In the genomic region with DNA sequence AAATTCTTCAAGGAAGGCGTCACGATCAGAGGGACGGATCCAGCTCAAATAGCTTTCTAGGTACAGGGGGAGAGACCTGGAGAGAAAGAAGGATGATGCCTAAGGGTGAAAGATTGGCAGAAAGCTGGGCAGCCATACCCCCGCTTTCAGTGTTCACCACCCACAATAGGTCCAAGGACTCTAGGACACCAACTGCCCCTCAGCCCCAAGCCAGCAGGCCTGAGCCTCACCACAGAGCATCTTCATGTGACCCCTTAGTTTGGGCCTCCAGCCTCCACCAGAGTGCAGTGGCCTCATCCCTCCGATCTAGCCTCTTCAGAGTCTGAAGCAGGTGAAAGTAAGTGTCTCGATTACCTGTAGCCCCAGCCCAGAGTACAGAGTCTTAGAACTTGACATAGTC, we compare ENCODE assay signal across 1 cellular context.
TF ChIP-seq lines count a peak whose summit lies in the region.

No MANE protein-coding gene starts in this region.

TF ChIP-seq in H1, 55 proteins besides CTCF, POLR2A, EP300 and RAD21:
- TF ChIP-seq ZNF274 (IDR thresholded peaks at IDR 0.05; ENCODE audit: borderline replicate concordance, extremely low read depth, low read length) (no peak), CBX8 (IDR thresholded peaks at IDR 0.05; ENCODE audit: borderline replicate concordance, low read depth, low read length) (no peak), KDM1A (IDR thresholded peaks at IDR 0.05; ENCODE audit: borderline replicate concordance, low read length) (no peak), TAF7 (optimal IDR thresholded peaks at IDR 0.05; ENCODE audit: borderline replicate concordance, low read depth, low read length) (no peak)
